18 cellular contexts compared by ENCODE assay signal in the genomic region with DNA sequence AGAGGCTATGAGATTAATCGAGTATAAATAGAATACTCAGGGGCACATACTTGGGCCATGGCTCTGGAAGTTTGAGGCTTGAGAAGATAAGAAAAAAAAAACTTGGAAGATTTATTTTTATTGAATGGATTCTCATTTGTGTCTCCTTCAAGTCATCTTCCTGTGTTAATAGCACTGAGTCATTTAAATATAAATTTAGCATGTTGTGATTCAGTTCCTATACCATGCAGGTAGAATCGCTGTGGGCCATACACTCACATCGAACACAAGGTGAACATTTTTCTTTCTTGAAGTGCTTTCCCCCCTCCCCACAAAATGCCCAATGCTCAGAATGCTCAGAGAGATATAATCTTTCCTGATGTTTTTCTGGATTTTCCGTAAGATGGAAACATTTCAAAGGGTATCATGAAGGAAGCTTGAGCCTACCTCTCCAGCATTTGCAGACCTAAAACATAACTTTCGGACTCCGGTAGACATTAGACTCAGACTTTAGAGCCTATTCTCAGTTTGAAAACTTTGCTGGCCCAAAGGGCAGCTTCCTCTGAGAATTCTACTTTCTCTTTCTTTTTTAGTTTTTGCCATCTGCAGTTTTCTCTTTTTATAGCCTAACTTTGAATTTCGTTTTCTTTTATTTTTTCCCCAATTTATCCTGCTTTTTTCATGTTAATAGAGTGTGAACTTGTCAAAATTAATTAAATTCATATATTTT.
DNase-seq lines count a peak whose midpoint lies in the region; ATAC-seq, FAIRE-seq and TF ChIP-seq lines count a peak whose summit lies in the region.
"Had no signal": no experiment of that assay in that cellular context is flagged by ENCODE, and none has a peak within 500 bp of the region (broad histone marks: within the 10 kb centered on the region; RNA-seq: fewer than 3 reads in every experiment).

No MANE protein-coding gene starts in this region.

- 51% methylated on average over 7 of the region's 7 CpGs for WGBS in GM12878 (ENCODE audit: insufficient coverage, insufficient replicate concordance, low lambda C conversion rate, missing lambda C conversion rate)

- in situ Hi-C loops in GM12878 (cut with MboI) = no loop called here

- RAD21 ChIA-PET in GM12878 (lab: Charles Lee; ENCODE audit: unreplicated experiment) = no interaction called here

- TF ChIP-seq EP300 in GM12878 (IDR thresholded peaks at IDR 0.05; ENCODE audit: borderline replicate concordance in 1 of 2, control insufficient read depth in 1 of 2, low read depth in 2 of 2, low read length in 2 of 2) = no peak

- no peak overlapping the region for H3K4me2 ChIP-seq in GM12878 (ENCODE audit: control insufficient read depth, insufficient read depth)

- H3K27ac Mint-ChIP-seq in endothelial cell (ENCODE audit: unreplicated experiment) = no peak overlapping the region
- H3K27ac Mint-ChIP-seq: CD14-positive monocyte; CD8-positive, alpha-beta T cell; HFFc6 had no signal

- no peak overlapping the region for H3K9ac ChIP-seq in GM12878 (ENCODE audit: control insufficient read depth, insufficient read depth, low read length)

- no peaks in the 10 kb centered on the region for H3K27me3 Mint-ChIP-seq in endothelial cell (ENCODE audit: unreplicated experiment)

- intact Hi-C loops in GM12878 (cut with micrococcal nuclease; ENCODE audit: unreplicated experiment) (no loop called here), A673 (cut with micrococcal nuclease; ENCODE audit: unreplicated experiment) (no loop called here)

- POLR2A ChIA-PET in GM10248 (lab: Yijun Ruan, JAX) = no interaction called here
- POLR2A ChIA-PET in GM12878 (lab: Charles Lee) = interaction anchor here (0.6 kb wide), 2 partner anchors 28 to 519 kb away, joined by 3 read pairs; no protein-coding TSS in a partner anchor
- POLR2A ChIA-PET in A673 (lab: Charles Lee; ENCODE audit: low non-redundant PET) = no interaction called here

- SMC1A ChIA-PET in GM12878 (lab: Charles Lee; ENCODE audit: uncharacterized antibody, unreplicated experiment) = interaction anchor here (1.5 to 1.8 kb wide), 2 partner anchors 11 to 113 kb away, joined by 3 to 4 read pairs; no protein-coding TSS in a partner anchor

- no peak overlapping the region for H3K4me3 ChIP-seq in GM12878
- no peak overlapping the region for H3K4me3 ChIP-seq in A673 (ENCODE audit: low read depth, low read length, poor library complexity, severe bottlenecking)

- no peaks in the 10 kb centered on the region for H3K4me1 ChIP-seq in GM12878 (ENCODE audit: control insufficient read depth, insufficient read depth, low read length)
- no peaks in the 10 kb centered on the region for H3K4me1 ChIP-seq in A673 (ENCODE audit: insufficient read depth, low read length, poor library complexity, severe bottlenecking)

- CTCF ChIA-PET in GM10248 (lab: Yijun Ruan, JAX) = no interaction called here
- CTCF ChIA-PET in GM12878 (lab: Yijun Ruan, JAX) = no interaction called here
- CTCF ChIA-PET in A673 (lab: Charles Lee) = no interaction called here

- BruUV-seq in GM12878 (replicated peaks; lab: Mats Ljungman, UMichigan) = no TSS peak
- no TSS peak for BruUV-seq in A673 (replicated peaks; lab: Mats Ljungman, UMichigan)

- peaks cover 12% of the 10 kb centered on the region for H3K4me1 Mint-ChIP-seq in endothelial cell (ENCODE audit: unreplicated experiment)
- H3K4me1 Mint-ChIP-seq: CD14-positive monocyte had no signal

- H3K36me3 Mint-ChIP-seq in endothelial cell (ENCODE audit: low read depth, unreplicated experiment) = no peaks in the 10 kb centered on the region
- H3K36me3 Mint-ChIP-seq: CD14-positive monocyte; CD8-positive, alpha-beta T cell had no signal

- H3K36me3 ChIP-seq in GM12878 (ENCODE audit: control insufficient read depth in 2 of 2, insufficient read depth in 2 of 2, low read length in 1 of 2) (no peaks in the 10 kb centered on the region), A673 (ENCODE audit: insufficient read depth, low read length, poor library complexity, severe bottlenecking) (no peaks in the 10 kb centered on the region)

- H3K27me3 ChIP-seq in GM12878 (replicated peaks in 1 of 2; ENCODE audit: control insufficient read depth in 2 of 2, insufficient read depth in 2 of 2, low read length in 1 of 2) (no peaks in the 10 kb centered on the region), A673 (replicated peaks; ENCODE audit: insufficient read depth, low read depth, low read length, poor library complexity) (no peaks in the 10 kb centered on the region)

- TF ChIP-seq RAD21 in GM12878 (IDR thresholded peaks at IDR 0.05; ENCODE audit: insufficient read depth, low read depth, low read length) = no peak

- no peaks in the 10 kb centered on the region for H3K9me3 Mint-ChIP-seq in endothelial cell (ENCODE audit: unreplicated experiment)

- no peak for FAIRE-seq in GM12878 (lab: Jason Lieb, UNC)

- no peaks in the 10 kb centered on the region for H3K9me3 ChIP-seq in GM12878 (replicated peaks; ENCODE audit: control insufficient read depth, insufficient read depth, low read length)
- H3K9me3 ChIP-seq in A673 (ENCODE audit: low read depth, low read length, poor library complexity, severe bottlenecking) = no peaks in the 10 kb centered on the region
- H3K9me3 ChIP-seq: Caco-2 had no signal

- TF ChIP-seq POLR2A in GM12878 (IDR thresholded peaks at IDR 0.05; ENCODE audit: low read depth, low read length) = no peak

- DNase-seq in A172 (ENCODE audit: low spot score) (peak; percentile 17), GM10248 (ENCODE audit: extremely low spot score) (peak; percentile 2), M059J (ENCODE audit: low read depth) (peak; percentile 5), GM12878 (ENCODE audit: low read depth, low spot score) (no peak), A673 (ENCODE audit: low spot score) (no peak), endothelial cell (ENCODE audit: low spot score) (no peak), NCI-H2171 treated with DMSO at 0.1 percent for 48 hours (lab: John Stamatoyannopoulos, UW) (no peak)
- DNase-seq in activated CD8-positive, alpha-beta memory T cell treated with anti-CD3 and anti-CD28 coated beads for 24 hours = no peak
- DNase-seq: 8988T; Caco-2; CD8-positive, alpha-beta T cell; DND-41; GF-D8; HCEC 1CT; HFFc6; IMR-90; KBM-7 had no signal

- H3K79me2 ChIP-seq in GM12878 (ENCODE audit: control insufficient read depth, insufficient read depth, low read length) = no peaks in the 10 kb centered on the region

- H4K20me1 ChIP-seq in GM12878 (ENCODE audit: control insufficient read depth, insufficient read depth) = no peaks in the 10 kb centered on the region

- H2AFZ ChIP-seq in GM12878 (ENCODE audit: control insufficient read depth, low read depth, low read length) = no peak overlapping the region

- peak; percentile 55 for ATAC-seq in GM12878
- ATAC-seq: CD8-positive, alpha-beta T cell had no signal

- TF ChIP-seq CTCF in GM10248 (IDR thresholded peaks at IDR 0.05; ENCODE audit: control extremely low read depth, extremely low read depth, low read depth, missing control alignments) = no peak
- TF ChIP-seq CTCF in GM12878 (IDR thresholded peaks at IDR 0.05 in 2 of 3, conservative IDR thresholded peaks at IDR 0.05 in 1 of 3; ENCODE audit: control insufficient read depth in 2 of 3, extremely low read depth in 1 of 3, insufficient read depth in 1 of 3, low read depth in 3 of 3, low read length in 3 of 3) = no peak
- no peak for TF ChIP-seq CTCF in A673 (conservative IDR thresholded peaks at IDR 0.05; ENCODE audit: low read depth, low read length)
- no peak for TF ChIP-seq CTCF in endothelial cell (IDR thresholded peaks at IDR 0.05; ENCODE audit: unreplicated experiment)

- H3K27ac ChIP-seq in GM12878 (ENCODE audit: control insufficient read depth, insufficient read depth) (no peak overlapping the region), A673 (ENCODE audit: low read depth, low read length, poor library complexity, severe bottlenecking) (no peak overlapping the region)

- H3K4me3 Mint-ChIP-seq in endothelial cell (ENCODE audit: unreplicated experiment) = no peak overlapping the region
- H3K4me3 Mint-ChIP-seq: CD14-positive monocyte; CD8-positive, alpha-beta T cell; HFFc6 had no signal

TF ChIP-seq in GM12878, 131 proteins besides CTCF, POLR2A, EP300 and RAD21 (continues in another document):
- TF ChIP-seq RB1 (IDR thresholded peaks at IDR 0.05; ENCODE audit: borderline replicate concordance) = no peak
- no peak for TF ChIP-seq KDM1A (IDR thresholded peaks at IDR 0.05; ENCODE audit: borderline replicate concordance)
- no peak for TF ChIP-seq NR2F1 (conservative IDR thresholded peaks at IDR 0.05)
- TF ChIP-seq ZBTB11 (CRISPR knock-in tag; IDR thresholded peaks at IDR 0.05) = no peak
- no peak for TF ChIP-seq SIN3A (IDR thresholded peaks at IDR 0.05; ENCODE audit: low read depth, low read length)
- TF ChIP-seq RUNX3 (IDR thresholded peaks at IDR 0.05; ENCODE audit: low read length) = no peak
- TF ChIP-seq SMAD5 (IDR thresholded peaks at IDR 0.05; ENCODE audit: low read depth) = no peak
- no peak for TF ChIP-seq BCL11A (IDR thresholded peaks at IDR 0.05; ENCODE audit: low read depth, low read length)
- no peak for TF ChIP-seq TBL1XR1 (IDR thresholded peaks at IDR 0.05; ENCODE audit: low read depth, low read length)
- no peak for TF ChIP-seq NRF1 (conservative IDR thresholded peaks at IDR 0.05; ENCODE audit: low read depth, low read length)
- no peak for TF ChIP-seq NFIC (IDR thresholded peaks at IDR 0.05; ENCODE audit: low read depth, low read length)

Comparison
In these comparisons a context has a peak if more than half of its experiments do, and no peak if none do; other contexts are left out.
1. DNase-seq: peak in A172 (single experiment), GM10248 (single experiment) and M059J (single experiment); none in GM12878 (single experiment), A673 (single experiment), activated CD8-positive, alpha-beta memory T cell treated with anti-CD3 and anti-CD28 coated beads for 24 hours (single experiment), endothelial cell (single experiment) and NCI-H2171 treated with DMSO at 0.1 percent for 48 hours (single experiment).